38 cellular contexts compared by ENCODE assay signal in genomic region chr1:6942990-6943389, GRCh38.
"Had no signal": no experiment of that assay in that cellular context is flagged by ENCODE, and none has a peak within 500 bp of the region (broad histone marks: within the 10 kb centered on the region; RNA-seq: fewer than 3 reads in every experiment).

No MANE protein-coding gene starts in this region.

- H3K9me3 ChIP-seq: ascending aorta had no signal

- H3K4me3 Mint-ChIP-seq: activated CD4-positive, alpha-beta memory T cell treated with anti-CD3 and anti-CD28 coated beads, Interleukin-2, amount 10 ng/mL, durations not matched to agents 7 days and 5 days; activated CD4-positive, alpha-beta T cell treated with anti-CD3 and anti-CD28 coated beads for 36 hours; activated CD4-positive, alpha-beta T cell treated with anti-CD3 and anti-CD28 coated beads, Interleukin-2, amount 10 ng/mL, durations not matched to agents 7 days and 5 days; activated CD8-positive, alpha-beta memory T cell treated with anti-CD3 and anti-CD28 coated beads, Interleukin-2, amount 10 ng/mL, durations not matched to agents 7 days and 5 days; activated CD8-positive, alpha-beta T cell treated with anti-CD3 and anti-CD28 coated beads, Interleukin-2, amount 10 ng/mL, durations not matched to agents 7 days and 5 days; activated naive CD4-positive, alpha-beta T cell treated with anti-CD3 and anti-CD28 coated beads, Interleukin-2, amount 10 ng/mL, durations not matched to agents 7 days and 5 days; activated naive CD4-positive, alpha-beta T cell treated with anti-CD3 and anti-CD28 coated beads, Interleukin-2, amount 50 U/mL, for 24 hours; activated naive CD8-positive, alpha-beta T cell; activated naive CD8-positive, alpha-beta T cell treated with anti-CD3 and anti-CD28 coated beads, Interleukin-2, amount 10 ng/mL, durations not matched to agents 7 days and 5 days; activated naive CD8-positive, alpha-beta T cell treated with anti-CD3 and anti-CD28 coated beads, Interleukin-2, amount 50 U/mL, for 24 hours; activated T-cell treated with anti-CD3 and anti-CD28 coated beads, Interleukin-2, amount 50 U/mL, for 24 hours; brain; central memory CD8-positive, alpha-beta T cell; T-helper 1 cell treated with Interleukin-12 subunit alpha and Interleukin-12 subunit beta and Interleukin-4 antibody, amounts not matched to agents 30 μg/mL and 1 μg/mL, for 36 hours; T-helper 2 cell treated with Interferon-gamma antibody and Interleukin-4, amounts not matched to agents 5 μg/mL and 100 μg/mL, for 36 hours had no signal

- H3K36me3 Mint-ChIP-seq: activated CD8-positive, alpha-beta memory T cell treated with anti-CD3 and anti-CD28 coated beads, Interleukin-2, amount 10 ng/mL, durations not matched to agents 7 days and 5 days; activated naive CD4-positive, alpha-beta T cell treated with anti-CD3 and anti-CD28 coated beads, Interleukin-2, amount 10 ng/mL, durations not matched to agents 7 days and 5 days; activated naive CD4-positive, alpha-beta T cell treated with anti-CD3 and anti-CD28 coated beads, Interleukin-2, amount 50 U/mL, for 24 hours; activated naive CD8-positive, alpha-beta T cell; activated naive CD8-positive, alpha-beta T cell treated with anti-CD3 and anti-CD28 coated beads, Interleukin-2, amount 10 ng/mL, durations not matched to agents 7 days and 5 days; brain had no signal

- H3K27me3 Mint-ChIP-seq: activated CD4-positive, alpha-beta memory T cell treated with anti-CD3 and anti-CD28 coated beads, Interleukin-2, amount 10 ng/mL, durations not matched to agents 7 days and 5 days; activated CD4-positive, alpha-beta T cell treated with anti-CD3 and anti-CD28 coated beads, Interleukin-2, amount 10 ng/mL, durations not matched to agents 7 days and 5 days; activated naive CD4-positive, alpha-beta T cell treated with anti-CD3 and anti-CD28 coated beads, Interleukin-2, amount 10 ng/mL, durations not matched to agents 7 days and 5 days; activated naive CD8-positive, alpha-beta T cell treated with anti-CD3 and anti-CD28 coated beads, Interleukin-2, amount 50 U/mL, for 24 hours had no signal

- H3K9me3 Mint-ChIP-seq: activated CD4-positive, alpha-beta memory T cell treated with anti-CD3 and anti-CD28 coated beads, Interleukin-2, amount 10 ng/mL, durations not matched to agents 7 days and 5 days; activated CD4-positive, alpha-beta T cell treated with anti-CD3 and anti-CD28 coated beads, Interleukin-2, amount 10 ng/mL, durations not matched to agents 7 days and 5 days; activated naive CD4-positive, alpha-beta T cell treated with anti-CD3 and anti-CD28 coated beads, Interleukin-2, amount 10 ng/mL, durations not matched to agents 7 days and 5 days; activated naive CD4-positive, alpha-beta T cell treated with anti-CD3 and anti-CD28 coated beads, Interleukin-2, amount 50 U/mL, for 24 hours; activated naive CD8-positive, alpha-beta T cell treated with anti-CD3 and anti-CD28 coated beads, Interleukin-2, amount 10 ng/mL, durations not matched to agents 7 days and 5 days; activated naive CD8-positive, alpha-beta T cell treated with anti-CD3 and anti-CD28 coated beads, Interleukin-2, amount 50 U/mL, for 24 hours; activated T-cell treated with anti-CD3 and anti-CD28 coated beads, Interleukin-2, amount 50 U/mL, for 24 hours; activated T-helper 2 cell treated with anti-CD3 and anti-CD28 coated beads, Interferon-gamma antibody, Interleukin-2, Interleukin-4, amounts not matched to agents 10 μg/mL and 5 μg/mL and 100 μg/mL, durations not matched to agents 14 hours and 24 hours and 36 hours; central memory CD8-positive, alpha-beta T cell; T-helper 1 cell treated with Interleukin-12 subunit alpha and Interleukin-12 subunit beta and Interleukin-4 antibody, amounts not matched to agents 30 μg/mL and 1 μg/mL, for 36 hours; T-helper 2 cell treated with Interferon-gamma antibody and Interleukin-4, amounts not matched to agents 5 μg/mL and 100 μg/mL, for 36 hours had no signal

- H3K27ac Mint-ChIP-seq: activated CD4-positive, alpha-beta memory T cell treated with anti-CD3 and anti-CD28 coated beads, Interleukin-2, amount 10 ng/mL, durations not matched to agents 7 days and 5 days; activated CD4-positive, alpha-beta T cell treated with anti-CD3 and anti-CD28 coated beads for 36 hours; activated CD4-positive, alpha-beta T cell treated with anti-CD3 and anti-CD28 coated beads, Interleukin-2, amount 10 ng/mL, durations not matched to agents 7 days and 5 days; activated CD8-positive, alpha-beta memory T cell treated with anti-CD3 and anti-CD28 coated beads, Interleukin-2, amount 10 ng/mL, durations not matched to agents 7 days and 5 days; activated CD8-positive, alpha-beta T cell treated with anti-CD3 and anti-CD28 coated beads, Interleukin-2, amount 10 ng/mL, durations not matched to agents 7 days and 5 days; activated naive CD4-positive, alpha-beta T cell treated with anti-CD3 and anti-CD28 coated beads, Interleukin-2, amount 10 ng/mL, durations not matched to agents 7 days and 5 days; activated naive CD4-positive, alpha-beta T cell treated with anti-CD3 and anti-CD28 coated beads, Interleukin-2, amount 50 U/mL, for 24 hours; activated naive CD8-positive, alpha-beta T cell; activated naive CD8-positive, alpha-beta T cell treated with anti-CD3 and anti-CD28 coated beads, Interleukin-2, amount 10 ng/mL, durations not matched to agents 7 days and 5 days; activated naive CD8-positive, alpha-beta T cell treated with anti-CD3 and anti-CD28 coated beads, Interleukin-2, amount 50 U/mL, for 24 hours; activated T-cell treated with anti-CD3 and anti-CD28 coated beads, Interleukin-2, amount 50 U/mL, for 24 hours; activated T-helper 2 cell treated with anti-CD3 and anti-CD28 coated beads, Interferon-gamma antibody, Interleukin-2, Interleukin-4, amounts not matched to agents 10 μg/mL and 5 μg/mL and 100 μg/mL, durations not matched to agents 14 hours and 24 hours and 36 hours; brain; T-helper 1 cell treated with Interleukin-12 subunit alpha and Interleukin-12 subunit beta and Interleukin-4 antibody, amounts not matched to agents 30 μg/mL and 1 μg/mL, for 36 hours; T-helper 2 cell treated with Interferon-gamma antibody and Interleukin-4, amounts not matched to agents 5 μg/mL and 100 μg/mL, for 36 hours had no signal

- ATAC-seq: activated CD4-positive, alpha-beta T cell treated with anti-CD3 and anti-CD28 coated beads for 36 hours; activated CD4-positive, CD25-positive, alpha-beta regulatory T cell treated with anti-CD3 and anti-CD28 coated beads, Interleukin-2, amount 50 U/mL, for 24 hours; activated CD8-positive, alpha-beta memory T cell treated with anti-CD3 and anti-CD28 coated beads, Interleukin-2, amount 10 ng/mL, durations not matched to agents 7 days and 5 days; activated CD8-positive, alpha-beta T cell treated with anti-CD3 and anti-CD28 coated beads, Interleukin-2, amount 10 ng/mL, durations not matched to agents 7 days and 5 days; activated naive CD8-positive, alpha-beta T cell treated with anti-CD3 and anti-CD28 coated beads, Interleukin-2, amount 50 U/mL, for 24 hours had no signal

- H3K27ac ChIP-seq: ascending aorta, cardiac muscle cell, VCaP had no signal

- DNase-seq: activated CD4-positive, alpha-beta memory T cell treated with anti-CD3 and anti-CD28 coated beads, Interleukin-2, amount 10 ng/mL, durations not matched to agents 7 days and 5 days; activated CD4-positive, alpha-beta T cell treated with anti-CD3 and anti-CD28 coated beads for 1 hour; activated CD4-positive, alpha-beta T cell treated with anti-CD3 and anti-CD28 coated beads for 36 hours; activated CD4-positive, alpha-beta T cell treated with anti-CD3 and anti-CD28 coated beads for 48 hours; activated CD4-positive, alpha-beta T cell treated with anti-CD3 and anti-CD28 coated beads, Interleukin-2, amount 10 ng/mL, durations not matched to agents 7 days and 5 days; activated CD4-positive, alpha-beta T cell treated with anti-CD3 and anti-CD28 coated beads, Interleukin-2, amount 50 U/mL, for 48 hours; activated CD4-positive, CD25-positive, alpha-beta regulatory T cell; activated CD8-positive, alpha-beta memory T cell treated with anti-CD3 and anti-CD28 coated beads for 24 hours; activated CD8-positive, alpha-beta memory T cell treated with anti-CD3 and anti-CD28 coated beads, Interleukin-2, amount 10 ng/mL, durations not matched to agents 7 days and 5 days; activated CD8-positive, alpha-beta memory T cell treated with anti-CD3 and anti-CD28 coated beads, Interleukin-2, amount 50 U/mL, for 48 hours; activated CD8-positive, alpha-beta T cell treated with anti-CD3 and anti-CD28 coated beads, Interleukin-2, amount 10 ng/mL, durations not matched to agents 7 days and 5 days; activated effector memory CD4-positive, alpha-beta T cell treated with Interleukin-2 at 50 U/mL for 16 hours; activated gamma-delta T cell; activated naive CD4-positive, alpha-beta T cell treated with anti-CD3 and anti-CD28 coated beads, Interleukin-2, amount 10 ng/mL, durations not matched to agents 7 days and 5 days; activated naive CD4-positive, alpha-beta T cell treated with Interleukin-2 at 50 U/mL for 16 hours; activated naive CD8-positive, alpha-beta T cell treated with anti-CD3 and anti-CD28 coated beads, Interleukin-2, amount 10 ng/mL, durations not matched to agents 7 days and 5 days; activated naive CD8-positive, alpha-beta T cell treated with anti-CD3 and anti-CD28 coated beads, Interleukin-2, amount 50 U/mL, for 24 hours; activated T-cell treated with anti-CD3 and anti-CD28 coated beads, Interleukin-2, amount 50 U/mL, for 24 hours; activated T-cell treated with anti-CD3 and anti-CD28 coated beads, Interleukin-2, amount 50 U/mL, for 48 hours; amygdala; anterior cingulate cortex; caudate nucleus; cerebellar nuclear complex; T-helper 2 cell; T-helper 9 cell had no signal

- H3K36me3 ChIP-seq: ascending aorta, cardiac muscle cell had no signal

- H3K27me3 ChIP-seq: ascending aorta, cardiac muscle cell had no signal

- H3K4me3 ChIP-seq: ascending aorta, cardiac muscle cell had no signal

- FAIRE-seq: bronchial epithelial cell, TTC549 had no signal

- H3K4me1 ChIP-seq: ascending aorta had no signal

- H3K4me1 Mint-ChIP-seq: activated CD4-positive, alpha-beta memory T cell treated with anti-CD3 and anti-CD28 coated beads, Interleukin-2, amount 10 ng/mL, durations not matched to agents 7 days and 5 days; activated CD4-positive, alpha-beta T cell treated with anti-CD3 and anti-CD28 coated beads for 36 hours; activated CD4-positive, alpha-beta T cell treated with anti-CD3 and anti-CD28 coated beads, Interleukin-2, amount 10 ng/mL, durations not matched to agents 7 days and 5 days; activated CD8-positive, alpha-beta memory T cell treated with anti-CD3 and anti-CD28 coated beads, Interleukin-2, amount 10 ng/mL, durations not matched to agents 7 days and 5 days; activated naive CD4-positive, alpha-beta T cell treated with anti-CD3 and anti-CD28 coated beads, Interleukin-2, amount 10 ng/mL, durations not matched to agents 7 days and 5 days; activated naive CD4-positive, alpha-beta T cell treated with anti-CD3 and anti-CD28 coated beads, Interleukin-2, amount 50 U/mL, for 24 hours; activated naive CD8-positive, alpha-beta T cell treated with anti-CD3 and anti-CD28 coated beads, Interleukin-2, amount 10 ng/mL, durations not matched to agents 7 days and 5 days; brain; central memory CD8-positive, alpha-beta T cell had no signal
